Comparison of ENCODE assay signal across 9 cellular contexts in the genomic region with DNA sequence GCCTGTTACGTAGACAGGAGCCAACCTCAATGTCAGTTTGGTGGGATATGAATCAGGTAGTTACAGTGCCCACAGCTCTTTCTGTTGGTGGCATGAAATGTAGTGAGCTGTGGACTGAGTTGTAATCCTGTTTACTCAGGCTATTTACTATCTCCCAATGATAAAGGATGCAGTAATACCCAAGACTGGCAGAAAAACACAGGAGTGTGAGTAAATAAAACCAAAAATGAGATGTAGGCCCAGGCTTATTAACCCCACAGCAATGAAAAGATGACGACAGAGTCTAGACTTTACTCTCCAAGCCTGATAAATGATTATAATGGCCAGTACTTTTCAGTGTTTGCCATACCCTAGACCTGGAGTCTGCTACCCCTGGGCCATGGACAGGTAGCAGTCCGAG. TPM values are rescaled to one million over a fixed set of nuclear protein-coding genes. Genes with fewer than 3 reads are reported as not detected.
"Had no signal": no experiment of that assay in that cellular context is flagged by ENCODE, and none has a peak within 500 bp of the region (broad histone marks: within the 10 kb centered on the region; RNA-seq: fewer than 3 reads in every experiment).

No MANE protein-coding gene starts in this region.

- H3K9me3 ChIP-seq: HAP-1 had no signal

- H3K27ac ChIP-seq: HL-60 had no signal

- H3K4me3 Mint-ChIP-seq: HFFc6 had no signal

- H3K4me3 ChIP-seq: HAP-1, K562 had no signal

- ATAC-seq: HCT116, K562 had no signal

- H3K27ac Mint-ChIP-seq: HFFc6 had no signal

- H3K9me3 Mint-ChIP-seq: HFFc6 had no signal

- H3K36me3 ChIP-seq: HAP-1 had no signal

- DNase-seq: GOT3, H7, HFFc6, IMR-90, KG1 had no signal

RNA-seq across cellular contexts. Expression of a gene that starts 22.8 kb away (rescaled TPM):
- total RNA-seq: K562 had no signal
